In genomic region chr2:239944706-239945551, GRCh38 we compare ENCODE assay signal across 10 cellular contexts.
A peak's percentile ranks its signal among the peaks of the same experiment; 100 is the strongest.
DNase-seq lines count a peak whose midpoint lies in the region; ATAC-seq, FAIRE-seq and TF ChIP-seq lines count a peak whose summit lies in the region.
"Had no signal": no experiment of that assay in that cellular context is flagged by ENCODE, and none has a peak within 500 bp of the region (broad histone marks: within the 10 kb centered on the region; RNA-seq: fewer than 3 reads in every experiment).

No MANE protein-coding gene starts in this region.

- H3K36me3 Mint-ChIP-seq in effector memory CD8-positive, alpha-beta T cell (ENCODE audit: insufficient read depth): no peaks in the 10 kb centered on the region

- ATAC-seq in effector memory CD8-positive, alpha-beta T cell (replicated peaks): peak; percentile 88
- ATAC-seq in GM21825 (IDR thresholded peaks at IDR 0.05; ENCODE audit: unreplicated experiment) (no peak), GM21526 (IDR thresholded peaks at IDR 0.05; ENCODE audit: low FRiP score, unreplicated experiment) (no peak)

- H3K4me3 Mint-ChIP-seq in effector memory CD8-positive, alpha-beta T cell: peak overlapping the region; percentile 71 to 74

- peaks cover 6 to 8% of the 10 kb centered on the region in 2 donors for H3K4me1 Mint-ChIP-seq in effector memory CD8-positive, alpha-beta T cell (ENCODE audit: low read depth in 2 of 2)

- peak overlapping the region; percentile 76 to 90 for H3K27ac Mint-ChIP-seq in effector memory CD8-positive, alpha-beta T cell

- intact Hi-C loops in posterior cingulate gyrus (cut with DNase I): no loop called here

- FAIRE-seq in GM12892 (lab: Jason Lieb, UNC): no peak
- FAIRE-seq in frontal cortex (lab: Jason Lieb, UNC): no peak

- H3K9me3 Mint-ChIP-seq in effector memory CD8-positive, alpha-beta T cell: no peaks in the 10 kb centered on the region

- DNase-seq in GM12892 (ENCODE audit: insufficient read length) (peak; percentile 44), UCSD-AML1 (lab: John Stamatoyannopoulos, UW; ENCODE audit: unreplicated experiment) (peak; percentile 72), posterior cingulate gyrus (peak in 9 of 10 donors; percentile 14 to 91 (median 43)), NCI-H146 treated with DMSO at 0.1 percent for 48 hours (lab: John Stamatoyannopoulos, UW; ENCODE audit: unreplicated experiment) (no peak), frontal cortex (ENCODE audit: low spot score in 2 of 2) (no peak)
- peak; percentile 11 to 24 (median 20) for DNase-seq in effector memory CD8-positive, alpha-beta T cell
- DNase-seq: activated CD4-positive, CD25-positive, alpha-beta regulatory T cell; NCI-H1930 had no signal

- no peak for TF ChIP-seq POLR2A in GM12892 (IDR thresholded peaks at IDR 0.05; ENCODE audit: low read depth, low read length)

- no peaks in the 10 kb centered on the region for H3K27me3 Mint-ChIP-seq in effector memory CD8-positive, alpha-beta T cell

Comparison
In these comparisons a context has a peak if more than half of its experiments do, and no peak if none do; other contexts are left out.
1. DNase-seq: peak in GM12892 (single experiment), UCSD-AML1 (single experiment), effector memory CD8-positive, alpha-beta T cell (3 of 3) and posterior cingulate gyrus (9 of 10); none in NCI-H146 treated with DMSO at 0.1 percent for 48 hours (single experiment) and frontal cortex (0 of 2).